ENCODE assay signal across 31 cellular contexts in genomic region chr10:48780341-48780740, GRCh38.
"Had no signal": no experiment of that assay in that cellular context is flagged by ENCODE, and none has a peak within 500 bp of the region (broad histone marks: within the 10 kb centered on the region; RNA-seq: fewer than 3 reads in every experiment).

No MANE protein-coding gene starts in this region.

- ATAC-seq: heart right ventricle, left lung, lower lobe of right lung, mucosa of descending colon, sciatic nerve, SK-N-SH treated with all-trans-retinoic acid at 6 μM for 48 hours, T-helper 17 cell had no signal

- H3K4me3 ChIP-seq: esophagus squamous epithelium, heart right ventricle, left lung, lower lobe of right lung, mucosa of descending colon, ovary, transverse colon had no signal

- DNase-seq: activated CD4-positive, alpha-beta memory T cell treated with anti-CD3 and anti-CD28 coated beads, Interleukin-2, amount 10 ng/mL, durations not matched to agents 7 days and 5 days; activated CD4-positive, alpha-beta T cell treated with anti-CD3 and anti-CD28 coated beads, Interleukin-2, amount 10 ng/mL, durations not matched to agents 7 days and 5 days; activated CD4-positive, CD25-positive, alpha-beta regulatory T cell treated with anti-CD3 and anti-CD28 coated beads, Interleukin-2, amount 50 U/mL, for 72 hours; activated gamma-delta T cell treated with Interleukin-2 at 50 U/mL for 16 hours; activated naive CD4-positive, alpha-beta T cell treated with anti-CD3 and anti-CD28 coated beads, Interleukin-2, amount 50 U/mL, for 16 hours; amniotic stem cell; brain microvascular endothelial cell; caudate nucleus; esophagus squamous epithelium; foreskin melanocyte; heart right ventricle; kidney glomerular epithelial cell; left lung; lower lobe of right lung; mesendoderm; mucosa of descending colon; ovary; small intestine; stimulated activated CD4-positive, alpha-beta T cell treated with anti-CD3 and anti-CD28 coated beads, Interleukin-1b, Interleukin-23, amount 100 ng/mL, for 48 hours; stimulated activated CD4-positive, alpha-beta T cell treated with anti-CD3 and anti-CD28 coated beads, Interleukin-4, amount 100 ng/mL, for 4 hours; stimulated activated CD8-positive, alpha-beta memory T cell treated with anti-CD3 and anti-CD28 coated beads, Interleukin-4, amount 100 ng/mL, for 48 hours; stimulated activated naive CD4-positive, alpha-beta T cell; T-helper 17 cell; T1000; transverse colon had no signal

- H3K4me3 Mint-ChIP-seq: activated CD4-positive, alpha-beta memory T cell treated with anti-CD3 and anti-CD28 coated beads, Interleukin-2, amount 10 ng/mL, durations not matched to agents 7 days and 5 days; activated CD4-positive, alpha-beta T cell treated with anti-CD3 and anti-CD28 coated beads, Interleukin-2, amount 10 ng/mL, durations not matched to agents 7 days and 5 days; activated T-helper 1 cell treated with anti-CD3 and anti-CD28 coated beads, Interleukin-12 subunit alpha, Interleukin-12 subunit beta, Interleukin-2, Interleukin-4 antibody, amounts not matched to agents 30 ng/mL and 10 ng/mL and 1 ng/mL, durations not matched to agents 14 hours and 24 hours and 36 hours; nephron; T-helper 17 cell had no signal

- H3K27ac ChIP-seq: brain microvascular endothelial cell, esophagus squamous epithelium, heart right ventricle, left lung, lower lobe of right lung, ovary, transverse colon had no signal

- H3K27ac Mint-ChIP-seq: activated CD4-positive, alpha-beta memory T cell treated with anti-CD3 and anti-CD28 coated beads, Interleukin-2, amount 10 ng/mL, durations not matched to agents 7 days and 5 days; activated CD4-positive, alpha-beta T cell treated with anti-CD3 and anti-CD28 coated beads, Interleukin-2, amount 10 ng/mL, durations not matched to agents 7 days and 5 days; activated T-helper 1 cell treated with anti-CD3 and anti-CD28 coated beads, Interleukin-12 subunit alpha, Interleukin-12 subunit beta, Interleukin-2, Interleukin-4 antibody, amounts not matched to agents 30 ng/mL and 10 ng/mL and 1 ng/mL, durations not matched to agents 14 hours and 24 hours and 36 hours; nephron; progenitor cell of endocrine pancreas; T-helper 17 cell had no signal

- H3K9me3 ChIP-seq: esophagus squamous epithelium, heart right ventricle, left lung, lower lobe of right lung, mucosa of descending colon, neutrophil, ovary, transverse colon had no signal

- H3K9me3 Mint-ChIP-seq: activated CD4-positive, alpha-beta memory T cell treated with anti-CD3 and anti-CD28 coated beads, Interleukin-2, amount 10 ng/mL, durations not matched to agents 7 days and 5 days; activated CD4-positive, alpha-beta T cell treated with anti-CD3 and anti-CD28 coated beads, Interleukin-2, amount 10 ng/mL, durations not matched to agents 7 days and 5 days; activated T-helper 1 cell treated with anti-CD3 and anti-CD28 coated beads, Interleukin-12 subunit alpha, Interleukin-12 subunit beta, Interleukin-2, Interleukin-4 antibody, amounts not matched to agents 30 ng/mL and 10 ng/mL and 1 ng/mL, durations not matched to agents 14 hours and 24 hours and 36 hours; nephron had no signal

- H3K4me1 ChIP-seq: esophagus squamous epithelium, left lung, lower lobe of right lung, transverse colon had no signal

- H3K27me3 ChIP-seq: esophagus squamous epithelium, heart right ventricle, left lung, neutrophil, ovary, transverse colon had no signal

- H3K36me3 ChIP-seq: brain microvascular endothelial cell, esophagus squamous epithelium, lower lobe of right lung, ovary, transverse colon had no signal

- H3K4me1 Mint-ChIP-seq: activated CD4-positive, alpha-beta memory T cell treated with anti-CD3 and anti-CD28 coated beads, Interleukin-2, amount 10 ng/mL, durations not matched to agents 7 days and 5 days; activated CD4-positive, alpha-beta T cell treated with anti-CD3 and anti-CD28 coated beads, Interleukin-2, amount 10 ng/mL, durations not matched to agents 7 days and 5 days; T-helper 17 cell had no signal
